Comparison of ENCODE assay signal across 5 cellular contexts in genomic region chr12:72692338-72692737, GRCh38.
"Had no signal": no experiment of that assay in that cellular context is flagged by ENCODE, and none has a peak within 500 bp of the region (broad histone marks: within the 10 kb centered on the region; RNA-seq: fewer than 3 reads in every experiment).

No MANE protein-coding gene starts in this region.

- DNase-seq: GOT3, H7, HCEC 1CT, KBM-7 had no signal

- FAIRE-seq: HTR-8/SVneo had no signal
